In genomic region chr4:124206779-124207605, GRCh38 we compare ENCODE assay signal across 18 cellular contexts.
DNase-seq lines count a peak whose midpoint lies in the region; ATAC-seq and TF ChIP-seq lines count a peak whose summit lies in the region.
"Had no signal": no experiment of that assay in that cellular context is flagged by ENCODE, and none has a peak within 500 bp of the region (broad histone marks: within the 10 kb centered on the region; RNA-seq: fewer than 3 reads in every experiment).

No MANE protein-coding gene starts in this region.

- ATAC-seq in body of pancreas (peak; percentile 83), WTC11 (no peak)
- no peak for ATAC-seq in activated naive CD4-positive, alpha-beta T cell treated with anti-CD3 and anti-CD28 coated beads, Interleukin-2, amount 50 U/mL, for 72 hours
- no peak for ATAC-seq in effector memory CD8-positive, alpha-beta T cell (replicated peaks)
- ATAC-seq: activated T-helper 17 cell treated with anti-CD3 and anti-CD28 coated beads, Interleukin-2, amount 50 U/mL, for 72 hours had no signal

- DNase-seq in A172 (ENCODE audit: low spot score) (peak; percentile 27), body of pancreas (peak; percentile 18 to 53 (median 40)), glomerular visceral epithelial cell (ENCODE audit: extremely low spot score) (peak; percentile 15), WTC11 (ENCODE audit: low spot score) (no peak), medulla oblongata (ENCODE audit: extremely low spot score) (no peak)
- no peak for DNase-seq in activated naive CD4-positive, alpha-beta T cell treated with anti-CD3 and anti-CD28 coated beads, Interleukin-2, amount 50 U/mL, for 72 hours (ENCODE audit: low spot score in 2 of 2)
- no peak for DNase-seq in effector memory CD8-positive, alpha-beta T cell
- DNase-seq: activated CD4-positive, alpha-beta T cell treated with anti-CD3 and anti-CD28 coated beads, Interleukin-2, amount 50 U/mL, for 48 hours; anterior cingulate cortex; Caco-2; NCI-H2081; NCI-H774; SHP77; sigmoid colon had no signal

- H3K27ac ChIP-seq in HEK293 (ENCODE audit: extremely low read depth, low read depth, low read length), result no peak overlapping the region
- peak overlapping the region in 2 of 4 donors; percentile 54 to 57 for H3K27ac ChIP-seq in body of pancreas
- H3K27ac ChIP-seq: sigmoid colon had no signal

- POLR2A ChIA-PET in HEK293 (lab: Yijun Ruan, JAX) (interaction anchor here (0.6 kb wide), 1 partner anchor 776 kb away, joined by 3 read pairs; no protein-coding TSS in a partner anchor), WTC11 (lab: Charles Lee) (no interaction called here)

- CTCF ChIA-PET in HEK293 (lab: Yijun Ruan, JAX), result interaction anchor here (0.6 kb wide), 2 partner anchors 82 to 392 kb away, joined by 3 to 4 read pairs; no protein-coding TSS in a partner anchor
- CTCF ChIA-PET in WTC11 (lab: Charles Lee), result no interaction called here

- H3K4me3 Mint-ChIP-seq in WTC11, result no peak overlapping the region
- no peak overlapping the region for H3K4me3 Mint-ChIP-seq in effector memory CD8-positive, alpha-beta T cell
- H3K4me3 Mint-ChIP-seq: activated T-helper 17 cell treated with anti-CD3 and anti-CD28 coated beads, Interleukin-2, amount 50 U/mL, for 72 hours; stimulated activated naive CD8-positive, alpha-beta T cell treated with anti-CD3 and anti-CD28 coated beads, Interleukin-15, Interleukin-2, amounts not matched to agents 100 ng/mL and 50 ng/mL, for 24 hours had no signal

- intact Hi-C loops in body of pancreas (cut with DNase I), result no loop called here

- H3K9me3 ChIP-seq in HEK293 (ENCODE audit: control insufficient read depth, insufficient read depth, low read depth, low read length) (no peaks in the 10 kb centered on the region), body of pancreas (no peaks in the 10 kb centered on the region)
- H3K9me3 ChIP-seq: Caco-2, HAP-1, sigmoid colon had no signal

- H3K4me1 Mint-ChIP-seq in WTC11, result peaks cover 17% of the 10 kb centered on the region
- H3K4me1 Mint-ChIP-seq in effector memory CD8-positive, alpha-beta T cell (ENCODE audit: low read depth in 2 of 2), result no peaks in the 10 kb centered on the region
- H3K4me1 Mint-ChIP-seq: activated T-helper 17 cell treated with anti-CD3 and anti-CD28 coated beads, Interleukin-2, amount 50 U/mL, for 72 hours had no signal

- no peaks in the 10 kb centered on the region for H3K27me3 ChIP-seq in body of pancreas
- H3K27me3 ChIP-seq: sigmoid colon had no signal

- no peaks in the 10 kb centered on the region for H3K9me3 Mint-ChIP-seq in WTC11
- H3K9me3 Mint-ChIP-seq in activated naive CD4-positive, alpha-beta T cell treated with anti-CD3 and anti-CD28 coated beads, Interleukin-2, amount 50 U/mL, for 72 hours, result peaks cover 0 to 3% of the 10 kb centered on the region in 2 donors
- H3K9me3 Mint-ChIP-seq in effector memory CD8-positive, alpha-beta T cell, result peaks cover 0 to 8% of the 10 kb centered on the region in 2 donors
- H3K9me3 Mint-ChIP-seq: activated T-helper 17 cell treated with anti-CD3 and anti-CD28 coated beads, Interleukin-2, amount 50 U/mL, for 72 hours had no signal

- H3K4me3 ChIP-seq in HEK293 (ENCODE audit: low read depth, low read length), result no peak overlapping the region
- no peak overlapping the region for H3K4me3 ChIP-seq in body of pancreas
- H3K4me3 ChIP-seq: HAP-1, sigmoid colon had no signal

- WGBS in body of pancreas, 2 donors, result 48 to 59% methylated on average over 9 of the region's 9 CpGs

- H3K4me1 ChIP-seq in HEK293 (ENCODE audit: control insufficient read depth, insufficient read depth, low read length) (no peaks in the 10 kb centered on the region), body of pancreas (peaks cover 28% of the 10 kb centered on the region)

- H3K27me3 Mint-ChIP-seq in WTC11 (ENCODE audit: low read depth), result no peaks in the 10 kb centered on the region
- no peaks in the 10 kb centered on the region for H3K27me3 Mint-ChIP-seq in effector memory CD8-positive, alpha-beta T cell
- H3K27me3 Mint-ChIP-seq: activated T-helper 17 cell treated with anti-CD3 and anti-CD28 coated beads, Interleukin-2, amount 50 U/mL, for 72 hours; stimulated activated naive CD8-positive, alpha-beta T cell treated with anti-CD3 and anti-CD28 coated beads, Interleukin-15, Interleukin-2, amounts not matched to agents 100 ng/mL and 50 ng/mL, for 24 hours had no signal

- no peak overlapping the region for H3K27ac Mint-ChIP-seq in WTC11
- H3K27ac Mint-ChIP-seq in activated naive CD4-positive, alpha-beta T cell treated with anti-CD3 and anti-CD28 coated beads, Interleukin-2, amount 50 U/mL, for 72 hours, result no peak overlapping the region
- H3K27ac Mint-ChIP-seq in effector memory CD8-positive, alpha-beta T cell, result no peak overlapping the region
- H3K27ac Mint-ChIP-seq: activated T-helper 17 cell treated with anti-CD3 and anti-CD28 coated beads, Interleukin-2, amount 50 U/mL, for 72 hours; stimulated activated naive CD8-positive, alpha-beta T cell treated with anti-CD3 and anti-CD28 coated beads, Interleukin-15, Interleukin-2, amounts not matched to agents 100 ng/mL and 50 ng/mL, for 24 hours had no signal

- no peaks in the 10 kb centered on the region for H3K36me3 ChIP-seq in HEK293 (ENCODE audit: control insufficient read depth in 2 of 2, insufficient read depth in 1 of 2, low read length in 2 of 2)
- no peaks in the 10 kb centered on the region for H3K36me3 ChIP-seq in body of pancreas (replicated peaks in 1 of 2; ENCODE audit: insufficient read depth in 1 of 2, low read depth in 2 of 2)
- H3K36me3 ChIP-seq: HAP-1, sigmoid colon had no signal

- no peak for TF ChIP-seq POLR2A in body of pancreas (IDR thresholded peaks at IDR 0.05)

- TF ChIP-seq CTCF in HEK293 (tag by site-specific recombination; IDR thresholded peaks at IDR 0.05), result no peak
- no peak for TF ChIP-seq CTCF in body of pancreas (IDR thresholded peaks at IDR 0.05)
- no peak for TF ChIP-seq CTCF in WTC11 (IDR thresholded peaks at IDR 0.05)

- no peaks in the 10 kb centered on the region for H3K36me3 Mint-ChIP-seq in WTC11
- H3K36me3 Mint-ChIP-seq in activated naive CD4-positive, alpha-beta T cell treated with anti-CD3 and anti-CD28 coated beads, Interleukin-2, amount 50 U/mL, for 72 hours, result no peaks in the 10 kb centered on the region
- H3K36me3 Mint-ChIP-seq in effector memory CD8-positive, alpha-beta T cell (ENCODE audit: insufficient read depth), result no peaks in the 10 kb centered on the region

TF ChIP-seq in HEK293, 187 proteins besides CTCF, POLR2A, EP300 and RAD21 (continues in another document):
- TF ChIP-seq INSM2 (tag by site-specific recombination; IDR thresholded peaks at IDR 0.05) (no peak), ZNF394 (tag by site-specific recombination; IDR thresholded peaks at IDR 0.05; ENCODE audit: borderline replicate concordance) (no peak), ZNF560 (tag by site-specific recombination; IDR thresholded peaks at IDR 0.05; ENCODE audit: borderline replicate concordance) (no peak), ZNF223 (tag by site-specific recombination; IDR thresholded peaks at IDR 0.05) (no peak), ZNF521 (tag by site-specific recombination; IDR thresholded peaks at IDR 0.05) (no peak)

TF ChIP-seq in WTC11, 78 proteins besides CTCF, POLR2A, EP300 and RAD21:
- TF ChIP-seq ZSCAN18 (CRISPR knock-in tag; IDR thresholded peaks at IDR 0.05), result no peak
- no peak for TF ChIP-seq NFYB (CRISPR knock-in tag; conservative IDR thresholded peaks at IDR 0.05; ENCODE audit: low read depth)
- no peak for TF ChIP-seq ZNF263 (CRISPR knock-in tag; IDR thresholded peaks at IDR 0.05; ENCODE audit: low read depth)
- no peak for TF ChIP-seq PRDM15 (CRISPR knock-in tag; IDR thresholded peaks at IDR 0.05)
- TF ChIP-seq ZNF423 (CRISPR knock-in tag; IDR thresholded peaks at IDR 0.05), result no peak
- no peak for TF ChIP-seq ZNF671 (CRISPR knock-in tag; IDR thresholded peaks at IDR 0.05)

Comparison
In these comparisons a context has a peak if more than half of its experiments do, and no peak if none do; other contexts are left out.
1. DNase-seq: peak in A172 (single experiment), body of pancreas (4 of 4) and glomerular visceral epithelial cell (single experiment); none in WTC11 (single experiment), activated naive CD4-positive, alpha-beta T cell treated with anti-CD3 and anti-CD28 coated beads, Interleukin-2, amount 50 U/mL, for 72 hours (0 of 2), effector memory CD8-positive, alpha-beta T cell (0 of 3) and medulla oblongata (single experiment).